In genomic region chr18:90396-91193, GRCh38 we compare ENCODE assay signal across 1 cellular context.
A peak's percentile ranks its signal among the peaks of the same experiment; 100 is the strongest.
TF ChIP-seq lines count a peak whose summit lies in the region.
"Not testable (repeated sequence)": the region's sequence is repeated elsewhere in the genome, so short reads cannot be mapped to it uniquely, and the experiment has no call there.

No MANE protein-coding gene starts in this region.

TF ChIP-seq in HepG2, 621 proteins besides CTCF, POLR2A, EP300 and RAD21 (continued from another document):
- TF ChIP-seq, protein P1, sequence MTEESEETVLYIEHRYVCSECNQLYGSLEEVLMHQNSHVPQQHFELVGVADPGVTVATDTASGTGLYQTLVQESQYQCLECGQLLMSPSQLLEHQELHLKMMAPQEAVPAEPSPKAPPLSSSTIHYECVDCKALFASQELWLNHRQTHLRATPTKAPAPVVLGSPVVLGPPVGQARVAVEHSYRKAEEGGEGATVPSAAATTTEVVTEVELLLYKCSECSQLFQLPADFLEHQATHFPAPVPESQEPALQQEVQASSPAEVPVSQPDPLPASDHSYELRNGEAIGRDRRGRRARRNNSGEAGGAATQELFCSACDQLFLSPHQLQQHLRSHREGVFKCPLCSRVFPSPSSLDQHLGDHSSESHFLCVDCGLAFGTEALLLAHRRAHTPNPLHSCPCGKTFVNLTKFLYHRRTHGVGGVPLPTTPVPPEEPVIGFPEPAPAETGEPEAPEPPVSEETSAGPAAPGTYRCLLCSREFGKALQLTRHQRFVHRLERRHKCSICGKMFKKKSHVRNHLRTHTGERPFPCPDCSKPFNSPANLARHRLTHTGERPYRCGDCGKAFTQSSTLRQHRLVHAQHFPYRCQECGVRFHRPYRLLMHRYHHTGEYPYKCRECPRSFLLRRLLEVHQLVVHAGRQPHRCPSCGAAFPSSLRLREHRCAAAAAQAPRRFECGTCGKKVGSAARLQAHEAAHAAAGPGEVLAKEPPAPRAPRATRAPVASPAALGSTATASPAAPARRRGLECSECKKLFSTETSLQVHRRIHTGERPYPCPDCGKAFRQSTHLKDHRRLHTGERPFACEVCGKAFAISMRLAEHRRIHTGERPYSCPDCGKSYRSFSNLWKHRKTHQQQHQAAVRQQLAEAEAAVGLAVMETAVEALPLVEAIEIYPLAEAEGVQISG (CRISPR knock-in tag; IDR thresholded peaks at IDR 0.05) = 0 out of 2 replicates have a peak, but pooled peaks have one; percentile 35
- TF ChIP-seq HOXA3 (CRISPR knock-in tag; IDR thresholded peaks at IDR 0.05) (peak; percentile 48; the same call in 1 of the 2 replicates), FOXA1 (CRISPR knock-in tag; IDR thresholded peaks at IDR 0.05) (peak; percentile 76), PPARG (CRISPR knock-in tag; conservative IDR thresholded peaks at IDR 0.05) (peak; percentile 52; the same call in 1 of the 2 replicates), ZSCAN29 (CRISPR knock-in tag; conservative IDR thresholded peaks at IDR 0.05) (peak; percentile 55; the same call in 1 of the 2 replicates), ZNF556 (CRISPR knock-in tag; IDR thresholded peaks at IDR 0.05; ENCODE audit: borderline replicate concordance) (0 out of 2 replicates have a peak, but pooled peaks have one; percentile 35)
- not testable (repeated sequence) for TF ChIP-seq FOXA1 (IDR thresholded peaks at IDR 0.05)
